ENCODE assay signal across 8 cellular contexts in genomic region chr21:42878678-42878992, GRCh38. TPM values are rescaled to one million over a fixed set of nuclear protein-coding genes. Genes with fewer than 3 reads are reported as not detected.
DNase-seq lines count a peak whose midpoint lies in the region; ATAC-seq and TF ChIP-seq lines count a peak whose summit lies in the region.

No MANE protein-coding gene starts in this region.

- peak overlapping the region; percentile 93 for H3K27ac ChIP-seq in 22Rv1

- peak overlapping the region; percentile 97 for H3K4me3 Mint-ChIP-seq in progenitor cell of endocrine pancreas (ENCODE audit: low read depth)

- no peaks in the 10 kb centered on the region for H3K9me3 ChIP-seq in NT2/D1 (ENCODE audit: insufficient read depth, low read length)

- peaks cover 6% of the 10 kb centered on the region for H3K36me3 Mint-ChIP-seq in progenitor cell of endocrine pancreas (ENCODE audit: insufficient read depth)

- H3K4me1 ChIP-seq in NT2/D1 (ENCODE audit: insufficient read depth, insufficient read length): peaks cover 2% of the 10 kb centered on the region

- TF ChIP-seq CTCF in 22Rv1 (IDR thresholded peaks at IDR 0.05) (no peak), epithelial cell of proximal tubule (conservative IDR thresholded peaks at IDR 0.05; ENCODE audit: low read depth, low read length) (no peak), progenitor cell of endocrine pancreas (IDR thresholded peaks at IDR 0.05; ENCODE audit: unreplicated experiment) (no peak)

- no peak for DNase-seq in NT2/D1 (ENCODE audit: low read depth, low spot score)
- DNase-seq in epithelial cell of proximal tubule (ENCODE audit: low read depth): no peak
- no peak for DNase-seq in progenitor cell of endocrine pancreas (ENCODE audit: low spot score, unreplicated experiment)
- DNase-seq in stimulated activated CD4-positive, alpha-beta T cell treated with anti-CD3 and anti-CD28 coated beads, Interleukin-4, amount 100 ng/mL, for 1 hour: no peak
- no peak for DNase-seq in SIG-M5 (lab: John Stamatoyannopoulos, UW)
- no peak for DNase-seq in hippocampal formation (lab: John Stamatoyannopoulos, UW)

- H3K27me3 Mint-ChIP-seq in progenitor cell of endocrine pancreas: no peaks in the 10 kb centered on the region

- H3K9me3 Mint-ChIP-seq in progenitor cell of endocrine pancreas (ENCODE audit: low read depth): no peaks in the 10 kb centered on the region

- no peaks in the 10 kb centered on the region for H3K27me3 ChIP-seq in NT2/D1 (ENCODE audit: insufficient read depth, insufficient read length)

- peaks cover 17% of the 10 kb centered on the region for H3K4me1 Mint-ChIP-seq in progenitor cell of endocrine pancreas (ENCODE audit: low read depth)

- peak overlapping the region; percentile 100 for H3K9ac ChIP-seq in NT2/D1 (ENCODE audit: insufficient read length, low read depth)

- H3K4me3 ChIP-seq in NT2/D1 (ENCODE audit: insufficient read length, low read depth) (peak overlapping the region; percentile 100), epithelial cell of proximal tubule (ENCODE audit: low read depth, low read length) (peak overlapping the region; percentile 84)

- ATAC-seq in GM19468 (IDR thresholded peaks at IDR 0.05; ENCODE audit: extremely low read depth, unreplicated experiment): peak; percentile 2

- peaks cover 47% of the 10 kb centered on the region for H3K36me3 ChIP-seq in NT2/D1 (ENCODE audit: insufficient read depth, insufficient read length, low read length)

- peak overlapping the region; percentile 94 for H3K27ac Mint-ChIP-seq in progenitor cell of endocrine pancreas

RNA-seq across cellular contexts. Expression of gene WDR4, which starts 0.7 kb away (rescaled TPM):
- total RNA-seq in epithelial cell of proximal tubule (6.1 and 11.8 TPM in 2 replicates), progenitor cell of endocrine pancreas (21.4 and 22.5 TPM in 2 replicates)

RNA-seq across cellular contexts. Expression of gene NDUFV3, which starts 14.5 kb away (rescaled TPM):
- total RNA-seq in epithelial cell of proximal tubule (27.1 and 46.3 TPM in 2 replicates), progenitor cell of endocrine pancreas (31.2 and 34.1 TPM in 2 replicates)

RNA-seq across cellular contexts. Expression of gene ERVH48-1, which starts 46.8 kb away (rescaled TPM):
- not detected in 2 replicates for total RNA-seq in epithelial cell of proximal tubule
- total RNA-seq in progenitor cell of endocrine pancreas: 0.91 and 1.5 TPM in 2 replicates
